20 cellular contexts compared by ENCODE assay signal in genomic region chr12:121264951-121265350, GRCh38.
"Had no signal": no experiment of that assay in that cellular context is flagged by ENCODE, and none has a peak within 500 bp of the region (broad histone marks: within the 10 kb centered on the region; RNA-seq: fewer than 3 reads in every experiment).

No MANE protein-coding gene starts in this region.

- H3K27ac Mint-ChIP-seq: activated B cell treated with CpG ODN at 0.5 μM for 24 hours; activated CD4-positive, alpha-beta memory T cell treated with anti-CD3 and anti-CD28 coated beads for 36 hours; activated naive CD4-positive, alpha-beta T cell treated with anti-CD3 and anti-CD28 coated beads for 36 hours; stimulated activated memory B cell treated with anti-CD40 and anti-IgM and Interleukin-4, amounts not matched to agents 10 μg/mL and 1 μg/mL and 100 μg/mL, for 72 hours had no signal

- H3K4me3 ChIP-seq: adrenal gland, colonic mucosa, gastrocnemius medialis, heart right ventricle, pancreas, sigmoid colon, thyroid gland had no signal

- ATAC-seq: activated T-cell treated with anti-CD3 and anti-CD28 coated beads, Interleukin-2, amount 50 U/mL, for 4 hours; esophagus mucosa; gastrocnemius medialis; heart right ventricle; left ventricle myocardium superior; naive thymus-derived CD4-positive, alpha-beta T cell; pancreas; stimulated activated memory B cell treated with anti-CD40 and anti-IgM and Interleukin-4, amounts not matched to agents 10 μg/mL and 1 μg/mL and 100 μg/mL, for 72 hours had no signal

- H3K4me1 Mint-ChIP-seq: activated B cell treated with CpG ODN at 0.5 μM for 24 hours; stimulated activated memory B cell treated with anti-CD40 and anti-IgM and Interleukin-4, amounts not matched to agents 10 μg/mL and 1 μg/mL and 100 μg/mL, for 72 hours had no signal

- DNase-seq: activated B cell treated with CpG ODN at 0.5 μM for 24 hours; activated CD4-positive, alpha-beta memory T cell treated with anti-CD3 and anti-CD28 coated beads for 36 hours; activated CD4-positive, alpha-beta T cell treated with anti-CD3 and anti-CD28 coated beads for 4 hours; activated naive CD4-positive, alpha-beta T cell treated with anti-CD3 and anti-CD28 coated beads for 36 hours; activated T-cell treated with anti-CD3 and anti-CD28 coated beads, Interleukin-2, amount 50 U/mL, for 4 hours; adrenal gland; central memory CD4-positive, alpha-beta T cell; colonic mucosa; gastrocnemius medialis; heart right ventricle; kidney glomerular epithelial cell; left ventricle myocardium superior; mesenchymal stem cell; naive thymus-derived CD4-positive, alpha-beta T cell; pancreas; sigmoid colon; stimulated activated CD4-positive, alpha-beta T cell treated with anti-CD3 and anti-CD28 coated beads, Interleukin-4, amount 100 ng/mL, for 24 hours; thyroid gland had no signal

- H3K27me3 Mint-ChIP-seq: activated B cell treated with CpG ODN at 0.5 μM for 24 hours; activated CD4-positive, alpha-beta memory T cell treated with anti-CD3 and anti-CD28 coated beads for 36 hours; naive thymus-derived CD4-positive, alpha-beta T cell; stimulated activated memory B cell treated with anti-CD40 and anti-IgM and Interleukin-4, amounts not matched to agents 10 μg/mL and 1 μg/mL and 100 μg/mL, for 72 hours had no signal

- H3K9me3 Mint-ChIP-seq: activated B cell treated with CpG ODN at 0.5 μM for 24 hours; activated CD4-positive, alpha-beta memory T cell treated with anti-CD3 and anti-CD28 coated beads for 36 hours; activated naive CD4-positive, alpha-beta T cell treated with anti-CD3 and anti-CD28 coated beads for 36 hours; activated T-cell treated with anti-CD3 and anti-CD28 coated beads, Interleukin-2, amount 50 U/mL, for 4 hours; naive thymus-derived CD4-positive, alpha-beta T cell; stimulated activated memory B cell treated with anti-CD40 and anti-IgM and Interleukin-4, amounts not matched to agents 10 μg/mL and 1 μg/mL and 100 μg/mL, for 72 hours had no signal

- H3K27me3 ChIP-seq: adrenal gland, colonic mucosa, gastrocnemius medialis, heart right ventricle, pancreas, sigmoid colon, thyroid gland had no signal

- H3K27ac ChIP-seq: adrenal gland, colonic mucosa, gastrocnemius medialis, heart right ventricle, pancreas, sigmoid colon, thyroid gland had no signal

- H3K4me3 Mint-ChIP-seq: activated B cell treated with CpG ODN at 0.5 μM for 24 hours; activated CD4-positive, alpha-beta memory T cell treated with anti-CD3 and anti-CD28 coated beads for 36 hours; activated naive CD4-positive, alpha-beta T cell treated with anti-CD3 and anti-CD28 coated beads for 36 hours; activated T-cell treated with anti-CD3 and anti-CD28 coated beads, Interleukin-2, amount 50 U/mL, for 4 hours; naive thymus-derived CD4-positive, alpha-beta T cell; stimulated activated memory B cell treated with anti-CD40 and anti-IgM and Interleukin-4, amounts not matched to agents 10 μg/mL and 1 μg/mL and 100 μg/mL, for 72 hours had no signal
